ENCODE assay signal across 8 cellular contexts in genomic region chr1:244653439-244654283, GRCh38. TPM values are rescaled to one million over a fixed set of nuclear protein-coding genes. Genes with fewer than 3 reads are reported as not detected.
DNase-seq lines count a peak whose midpoint lies in the region; ATAC-seq and TF ChIP-seq lines count a peak whose summit lies in the region.

No MANE protein-coding gene starts in this region.

- H3K27me3 ChIP-seq in endocrine pancreas (ENCODE audit: control insufficient read depth, insufficient read depth, low read length) (no peaks in the 10 kb centered on the region), neural cell (ENCODE audit: insufficient read depth, low read depth, low read length) (no peaks in the 10 kb centered on the region)

- peak overlapping the region; percentile 51 for H3K27ac ChIP-seq in neural cell (ENCODE audit: low read length)

- H2AFZ ChIP-seq in neural cell (ENCODE audit: low read depth, low read length) = peak overlapping the region; percentile 58

- no peak for TF ChIP-seq EP300 in neural cell (conservative IDR thresholded peaks at IDR 0.05; ENCODE audit: poor library complexity, severe bottlenecking)

- ATAC-seq in GM18519 (IDR thresholded peaks at IDR 0.05; ENCODE audit: low FRiP score, unreplicated experiment) = no peak
- no peak for ATAC-seq in GM18858 (IDR thresholded peaks at IDR 0.05; ENCODE audit: unreplicated experiment)

- peak overlapping the region; percentile 68 for H3K4me2 ChIP-seq in neural cell (ENCODE audit: low read length)

- H3K79me2 ChIP-seq in neural cell (replicated peaks; ENCODE audit: insufficient read depth, low read length) = peaks cover 39% of the 10 kb centered on the region

- H3K9me2 ChIP-seq in neural cell (ENCODE audit: insufficient read depth, low read length) = no peaks in the 10 kb centered on the region

- peak overlapping the region; percentile 81 for H3K4me3 ChIP-seq in endocrine pancreas (ENCODE audit: control insufficient read depth, insufficient read depth, low read length)
- peak overlapping the region; percentile 93 for H3K4me3 ChIP-seq in neural cell (ENCODE audit: low read length)

- TF ChIP-seq RAD21 in neural cell (conservative IDR thresholded peaks at IDR 0.05) = no peak

- H4K20me1 ChIP-seq in neural cell (ENCODE audit: insufficient read depth) = no peaks in the 10 kb centered on the region

- H3K4me1 ChIP-seq in endocrine pancreas (ENCODE audit: control insufficient read depth, insufficient read depth, low read length) = peaks cover 10% of the 10 kb centered on the region

- no peaks in the 10 kb centered on the region for H3K36me3 ChIP-seq in endocrine pancreas (ENCODE audit: control insufficient read depth, insufficient read depth, low read length)
- H3K36me3 ChIP-seq in neural cell (ENCODE audit: insufficient read depth, low read length) = no peaks in the 10 kb centered on the region

- H3F3A ChIP-seq in neural cell (ENCODE audit: insufficient read depth, low read length, poor library complexity, severe bottlenecking) = no peaks in the 10 kb centered on the region

- no peak for TF ChIP-seq CTCF in neural cell (IDR thresholded peaks at IDR 0.05; ENCODE audit: poor library complexity, severe bottlenecking)

- H3K9ac ChIP-seq in endocrine pancreas (ENCODE audit: control insufficient read depth, insufficient read depth, low read length) (peak overlapping the region; percentile 84), neural cell (ENCODE audit: low read length) (peak overlapping the region; percentile 78)

- no peaks in the 10 kb centered on the region for H3K9me3 ChIP-seq in endocrine pancreas (ENCODE audit: control insufficient read depth, low read length)
- no peaks in the 10 kb centered on the region for H3K9me3 ChIP-seq in neural cell (ENCODE audit: low read length)

- DNase-seq in NCI-H1417 (lab: John Stamatoyannopoulos, UW) (peak in 2 of 3 experiments; percentile 50 to 66), NCI-H1417 treated with DMSO at 0.1 percent for 48 hours (lab: John Stamatoyannopoulos, UW) (no peak), NCI-H345 treated with DMSO at 0.1 percent for 48 hours (lab: John Stamatoyannopoulos, UW; ENCODE audit: unreplicated experiment) (peak; percentile 14), SIG-M5 treated with dmso at 0.1 percent for 504 hours (lab: John Stamatoyannopoulos, UW; ENCODE audit: unreplicated experiment) (no peak)

TF ChIP-seq in neural cell, 6 proteins besides CTCF, POLR2A, EP300 and RAD21:
- TF ChIP-seq EZH2 (IDR thresholded peaks at IDR 0.05; ENCODE audit: borderline replicate concordance, insufficient read depth, low read length, poor library complexity, severe bottlenecking) (no peak), TAF1 (IDR thresholded peaks at IDR 0.05; ENCODE audit: low read depth) (no peak), POLR2AphosphoS5 (IDR thresholded peaks at IDR 0.05) (no peak)

RNA-seq across cellular contexts. Expression of gene DESI2, which starts 0.7 kb away (rescaled TPM):
- polyA plus RNA-seq in neural cell = 25.3 and 30.8 TPM in 2 replicates
- 47.9 and 55.8 TPM in 2 replicates for polyA minus RNA-seq in neural cell

Comparison
In these comparisons a context has a peak if more than half of its experiments do, and no peak if none do; other contexts are left out.
1. DNase-seq: peak in NCI-H1417 (2 of 3) and NCI-H345 treated with DMSO at 0.1 percent for 48 hours (single experiment); none in NCI-H1417 treated with DMSO at 0.1 percent for 48 hours (single experiment) and SIG-M5 treated with dmso at 0.1 percent for 504 hours (single experiment).